Comparison of ENCODE assay signal across 10 cellular contexts in the genomic region with DNA sequence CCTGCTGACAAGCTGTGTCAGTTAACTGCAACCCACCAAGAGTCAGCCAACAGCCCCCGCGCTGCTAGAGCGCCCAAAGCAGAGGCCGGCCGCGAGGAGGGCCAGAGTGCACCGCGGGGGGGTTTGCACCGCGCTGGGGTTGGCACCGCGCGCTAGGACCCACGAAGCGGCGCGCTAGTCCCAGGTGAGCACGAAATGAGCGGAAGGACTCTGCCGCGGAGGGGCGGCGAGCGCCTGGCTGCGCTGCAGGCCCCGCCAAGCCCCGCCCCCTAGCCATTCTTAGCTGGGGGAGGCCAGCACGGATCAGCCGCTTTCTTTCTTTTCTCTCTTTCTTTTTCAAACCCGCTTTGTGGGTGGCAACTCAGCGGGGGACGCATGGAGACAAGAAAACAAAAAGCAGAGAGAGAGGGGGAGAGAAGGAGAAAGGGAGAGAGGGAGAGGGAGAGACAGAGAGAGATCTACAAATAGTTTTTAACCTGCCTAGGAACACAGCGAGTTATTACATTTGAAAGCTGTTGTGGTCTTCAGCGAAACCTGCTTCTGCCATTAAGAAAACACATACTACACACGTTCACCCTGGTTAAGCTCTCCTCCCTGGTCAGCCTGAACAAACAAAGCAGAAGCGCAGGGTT. TPM values are rescaled to one million over a fixed set of nuclear protein-coding genes. Genes with fewer than 3 reads are reported as not detected.
DNase-seq lines count a peak whose midpoint lies in the region; ATAC-seq, FAIRE-seq and TF ChIP-seq lines count a peak whose summit lies in the region.
"Had no signal": no experiment of that assay in that cellular context is flagged by ENCODE, and none has a peak within 500 bp of the region (broad histone marks: within the 10 kb centered on the region; RNA-seq: fewer than 3 reads in every experiment).

No MANE protein-coding gene starts in this region.

- WGBS in right lobe of liver (ENCODE audit: insufficient coverage, low coverage, low lambda C conversion rate, missing lambda C conversion rate), result 4% methylated on average over 17 of the region's 36 CpGs

- H3K9me3 ChIP-seq in right lobe of liver, result no peaks in the 10 kb centered on the region

- no peaks in the 10 kb centered on the region for H3K36me3 ChIP-seq in right lobe of liver

- H3K27me3 ChIP-seq in right lobe of liver, result peaks cover 34 to 81% of the 10 kb centered on the region in 2 donors

- peaks cover 0 to 4% (median 0%) of the 10 kb centered on the region in 4 donors for H3K4me1 ChIP-seq in right lobe of liver

- TF ChIP-seq POLR2A in right lobe of liver (IDR thresholded peaks at IDR 0.05), result no peak

- DNase-seq in GM10266 (ENCODE audit: extremely low spot score) (peak; percentile 83), NCI-H146 treated with DMSO at 0.1 percent for 48 hours (lab: John Stamatoyannopoulos, UW; ENCODE audit: unreplicated experiment) (peak; percentile 76), activated T-cell treated with anti-CD3 and anti-CD28 coated beads for 48 hours (ENCODE audit: low read depth) (peak; percentile 70), right lobe of liver (no peak), urothelium cell line (ENCODE audit: low spot score) (peak; percentile 52), NCI-H1048 (lab: John Stamatoyannopoulos, UW) (no peak), caudate nucleus (lab: John Stamatoyannopoulos, UW) (no peak)
- DNase-seq: left cardiac atrium had no signal

- intact Hi-C loops in right lobe of liver (cut with DNase I), result no loop called here

- peak; percentile 17 for FAIRE-seq in urothelium cell line (lab: Jason Lieb, UNC)

- peak; percentile 44 for TF ChIP-seq CTCF in GM10266 (IDR thresholded peaks at IDR 0.05; ENCODE audit: control insufficient read depth, insufficient read depth, low read depth, missing control alignments)
- TF ChIP-seq CTCF in right lobe of liver (IDR thresholded peaks at IDR 0.05), result no peak

- H3K27ac ChIP-seq in right lobe of liver (no peak overlapping the region), caudate nucleus (ENCODE audit: low read depth, low read length) (no peak overlapping the region)

- ATAC-seq in GM21737 (IDR thresholded peaks at IDR 0.05; ENCODE audit: unreplicated experiment), result peak; percentile 75
- peak in 3 of 4 donors; percentile 24 to 31 (median 27) for ATAC-seq in right lobe of liver

- no peak overlapping the region for H3K4me3 ChIP-seq in right lobe of liver

RNA-seq across cellular contexts. Expression of a gene that starts 6.9 kb away (rescaled TPM):
- total RNA-seq in right lobe of liver, result not detected
- total RNA-seq: left cardiac atrium, RPMI7951 had no signal

Comparison
In these comparisons a context has a peak if more than half of its experiments do, and no peak if none do; other contexts are left out.
1. DNase-seq: peak in GM10266 (single experiment), NCI-H146 treated with DMSO at 0.1 percent for 48 hours (single experiment), activated T-cell treated with anti-CD3 and anti-CD28 coated beads for 48 hours (single experiment) and urothelium cell line (single experiment); none in right lobe of liver (0 of 3), NCI-H1048 (single experiment) and caudate nucleus (0 of 61).